Comparison of ENCODE assay signal across 21 cellular contexts in genomic region chr20:58749979-58750378, GRCh38.
"Had no signal": no experiment of that assay in that cellular context is flagged by ENCODE, and none has a peak within 500 bp of the region (broad histone marks: within the 10 kb centered on the region; RNA-seq: fewer than 3 reads in every experiment).

No MANE protein-coding gene starts in this region.

- H3K4me3 ChIP-seq: SJSA1, SK-N-MC had no signal

- FAIRE-seq: RCC 7860 had no signal

- H3K9me3 ChIP-seq: SJSA1 had no signal

- H3K36me3 ChIP-seq: SJSA1 had no signal

- H3K27ac ChIP-seq: HL-60, SJSA1, SK-N-MC had no signal

- DNase-seq: KBM-7, MV-4-11, NCI-H1048, NCI-H1105, NCI-H1417, NCI-H1436 treated with DMSO at 0.1 percent for 48 hours, NCI-H1694, NCI-H187 treated with DMSO at 0.1 percent for 48 hours, NCI-H2081, NCI-H2107, NCI-H2227 treated with DMSO at 0.1 percent for 48 hours, NCI-H524 treated with DMSO at 0.1 percent for 48 hours, NCI-H69, NCI-H774, Right ventricle myocardium superior, RPMI8226, SIG-M5 had no signal
